ENCODE assay signal across 24 cellular contexts in the genomic region with DNA sequence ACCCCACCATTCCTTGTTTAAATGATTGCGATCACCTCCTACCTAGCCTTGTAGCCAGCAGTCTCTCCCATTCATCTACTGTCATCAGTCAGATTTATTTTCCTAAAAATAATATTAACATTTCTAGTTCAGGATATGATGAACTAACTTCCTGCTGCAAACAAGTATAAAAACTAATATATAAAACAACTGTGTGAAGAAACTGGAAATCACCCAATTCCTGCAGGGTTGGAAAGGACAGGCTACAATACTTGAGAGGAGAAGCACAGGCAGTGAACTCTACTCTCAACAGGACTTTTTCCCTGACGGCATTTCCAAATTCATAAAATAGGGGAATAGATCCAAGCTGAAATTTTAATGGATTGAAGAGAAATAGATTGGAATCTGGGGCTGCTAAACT.
"Had no signal": no experiment of that assay in that cellular context is flagged by ENCODE, and none has a peak within 500 bp of the region (broad histone marks: within the 10 kb centered on the region; RNA-seq: fewer than 3 reads in every experiment).

No MANE protein-coding gene starts in this region.

- H3K36me3 ChIP-seq: esophagus squamous epithelium, gastrocnemius medialis, heart right ventricle, left lung, lower lobe of right lung had no signal

- DNase-seq: dorsolateral prefrontal cortex; effector CD4-positive, alpha-beta T cell; effector memory CD4-positive, alpha-beta T cell; erythroblast; esophagus squamous epithelium; foreskin fibroblast; foreskin melanocyte; gastrocnemius medialis; glutamatergic neuron; head of caudate nucleus; heart right ventricle; hippocampal formation; left cardiac atrium; left lung; left ventricle myocardium superior; lower lobe of right lung; mammary epithelial cell; mesendoderm; midbrain; naive thymus-derived CD4-positive, alpha-beta T cell had no signal

- H3K4me1 ChIP-seq: esophagus squamous epithelium, gastrocnemius medialis, left lung, lower lobe of right lung had no signal

- H3K4me3 Mint-ChIP-seq: memory B cell; naive thymus-derived CD4-positive, alpha-beta T cell had no signal

- H3K27me3 ChIP-seq: dorsolateral prefrontal cortex, esophagus squamous epithelium, gastrocnemius medialis, heart right ventricle, left lung had no signal

- H3K9me3 Mint-ChIP-seq: memory B cell; naive thymus-derived CD4-positive, alpha-beta T cell had no signal

- H3K27ac ChIP-seq: coronary artery, dorsolateral prefrontal cortex, epithelial cell of prostate, esophagus squamous epithelium, gastrocnemius medialis, heart right ventricle, left lung, lower lobe of right lung had no signal

- H3K27ac Mint-ChIP-seq: memory B cell; naive thymus-derived CD4-positive, alpha-beta T cell had no signal

- H3K4me1 Mint-ChIP-seq: memory B cell had no signal

- H3K36me3 Mint-ChIP-seq: memory B cell; naive thymus-derived CD4-positive, alpha-beta T cell had no signal

- H3K9me3 ChIP-seq: esophagus squamous epithelium, gastrocnemius medialis, heart right ventricle, left lung, lower lobe of right lung had no signal

- ATAC-seq: esophagus mucosa; gastrocnemius medialis; left cardiac atrium; left lung; left ventricle myocardium superior; lower lobe of right lung; naive thymus-derived CD4-positive, alpha-beta T cell had no signal

- H3K4me3 ChIP-seq: coronary artery, dorsolateral prefrontal cortex, esophagus squamous epithelium, gastrocnemius medialis, heart right ventricle, left lung, lower lobe of right lung had no signal
